In the genomic region with DNA sequence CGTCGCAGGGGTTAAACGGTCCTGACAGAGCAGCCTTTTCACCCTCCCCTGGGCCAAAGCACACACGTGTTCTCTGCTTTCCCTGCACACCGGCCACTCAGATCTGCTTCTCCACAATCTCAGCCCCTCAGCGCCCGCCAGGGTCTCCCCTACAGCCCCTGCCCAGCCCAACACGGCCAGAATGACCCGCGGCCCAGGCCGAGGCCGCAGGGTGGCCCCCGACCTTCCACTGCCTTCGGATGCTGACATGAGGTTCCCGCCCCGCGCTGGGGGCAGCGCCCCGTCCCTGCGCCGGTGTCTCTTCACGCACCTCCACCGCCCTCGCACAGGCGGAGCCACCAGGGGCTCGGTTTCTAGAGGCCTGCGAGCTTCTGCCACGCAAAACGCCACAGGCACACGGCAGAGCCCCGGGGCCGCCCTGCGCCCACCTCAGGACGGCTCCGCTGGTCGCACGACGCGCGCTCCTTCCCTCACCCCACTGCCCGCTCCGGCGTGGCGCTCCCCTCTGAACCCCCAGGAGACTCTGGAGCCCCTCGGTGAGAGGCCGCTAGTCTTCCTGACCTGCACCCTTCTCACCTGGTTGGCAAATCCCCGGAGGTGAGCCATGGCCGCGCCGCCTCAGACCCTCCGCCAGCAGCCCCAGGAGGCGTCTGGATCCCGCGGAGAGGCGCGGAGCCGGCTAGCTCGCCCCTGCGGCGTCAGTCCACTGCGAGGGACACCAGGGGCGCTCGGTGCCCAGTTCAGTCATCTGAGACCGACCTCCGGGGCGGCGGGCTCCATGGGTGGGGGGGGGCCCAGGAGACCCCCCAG, we compare ENCODE assay signal across 8 cellular contexts. TPM values are rescaled to one million over a fixed set of nuclear protein-coding genes. Genes with fewer than 3 reads are reported as not detected.
DNase-seq lines count a peak whose midpoint lies in the region; ATAC-seq and TF ChIP-seq lines count a peak whose summit lies in the region.

No MANE protein-coding gene starts in this region.

- no peaks in the 10 kb centered on the region for H3K9me3 Mint-ChIP-seq in activated CD4-positive, alpha-beta T cell treated with anti-CD3 and anti-CD28 coated beads for 36 hours (ENCODE audit: low read depth)
- no peaks in the 10 kb centered on the region for H3K9me3 Mint-ChIP-seq in mesothelial cell of epicardium

- peak overlapping the region; percentile 87 for H3K4me3 ChIP-seq in HUES64 (ENCODE audit: low read length)
- peak overlapping the region; percentile 69 to 86 for H3K4me3 ChIP-seq in stomach smooth muscle (ENCODE audit: low read length in 2 of 2)

- H3K27ac Mint-ChIP-seq in activated CD4-positive, alpha-beta T cell treated with anti-CD3 and anti-CD28 coated beads for 36 hours: peak overlapping the region; percentile 42
- H3K27ac Mint-ChIP-seq in mesothelial cell of epicardium: peak overlapping the region; percentile 69

- peak overlapping the region; percentile 79 for H3K4me3 Mint-ChIP-seq in activated CD4-positive, alpha-beta T cell treated with anti-CD3 and anti-CD28 coated beads for 36 hours
- H3K4me3 Mint-ChIP-seq in mesothelial cell of epicardium: peak overlapping the region; percentile 81

- H3K9me3 ChIP-seq in HUES64 (ENCODE audit: insufficient read depth, low read depth, low read length) (no peaks in the 10 kb centered on the region), stomach smooth muscle (ENCODE audit: control insufficient read depth in 2 of 2, low read length in 2 of 2) (no peaks in the 10 kb centered on the region)

- H3K9ac ChIP-seq in HUES64 (ENCODE audit: low read depth, low read length) (peak overlapping the region; percentile 74), stomach smooth muscle (ENCODE audit: low read length in 2 of 2) (peak overlapping the region; percentile 60 to 77)

- DNase-seq in Daoy (ENCODE audit: low read depth): peak; percentile 59
- DNase-seq in activated CD4-positive, alpha-beta T cell treated with anti-CD3 and anti-CD28 coated beads for 36 hours: peak; percentile 65
- peak; percentile 33 for DNase-seq in effector CD8-positive, alpha-beta T cell (lab: John Stamatoyannopoulos, UW)
- DNase-seq in mesothelial cell of epicardium (ENCODE audit: low spot score in 2 of 2, unreplicated experiment in 2 of 2): peak; percentile 51 to 74
- DNase-seq in middle frontal gyrus (ENCODE audit: extremely low spot score, low spot score): no peak

- H3K27ac ChIP-seq in HUES64 (ENCODE audit: low read depth, low read length): peak overlapping the region; percentile 64
- no peak overlapping the region for H3K27ac ChIP-seq in stomach smooth muscle (ENCODE audit: low read length)

- WGBS in HUES64: under 1% methylated on average over 67 of the region's 67 CpGs

- CTCF ChIA-PET in activated CD4-positive, alpha-beta T cell treated with anti-CD3 and anti-CD28 coated beads for 36 hours (lab: Charles Lee): interaction anchor here (0.5 to 1.5 kb wide), 3 partner anchors 110 to 593 kb away, joined by 3 to 4 read pairs (median 3); no protein-coding TSS in a partner anchor

- POLR2A ChIA-PET in activated CD4-positive, alpha-beta T cell treated with anti-CD3 and anti-CD28 coated beads for 36 hours (lab: Charles Lee): no interaction called here

- H3K27me3 ChIP-seq in HUES64 (ENCODE audit: insufficient read depth, low read length) (peaks cover 7% of the 10 kb centered on the region), stomach smooth muscle (ENCODE audit: control insufficient read depth in 1 of 2, insufficient read depth in 2 of 2, low read length in 2 of 2) (no peaks in the 10 kb centered on the region)

- peak; percentile 13 for ATAC-seq in GM21390 (IDR thresholded peaks at IDR 0.05; ENCODE audit: unreplicated experiment)
- peak; percentile 14 for ATAC-seq in activated CD4-positive, alpha-beta T cell treated with anti-CD3 and anti-CD28 coated beads for 36 hours

- intact Hi-C loops in activated CD4-positive, alpha-beta T cell treated with anti-CD3 and anti-CD28 coated beads for 36 hours (cut with DNase I, micrococcal nuclease): loop anchor here (1.0 to 5.0 kb wide), 21 partner anchors 34 to 940 kb away; a partner anchor contains a TSS

- peaks cover 8% of the 10 kb centered on the region; the same call in 1 of the 2 replicates for H3K36me3 ChIP-seq in HUES64 (ENCODE audit: insufficient read depth, low read length)
- H3K36me3 ChIP-seq in stomach smooth muscle (ENCODE audit: control insufficient read depth in 2 of 2, insufficient read depth in 2 of 2, low read length in 2 of 2): peaks cover 0 to 10% of the 10 kb centered on the region in 2 donors

- peaks cover 3% of the 10 kb centered on the region for H3K27me3 Mint-ChIP-seq in activated CD4-positive, alpha-beta T cell treated with anti-CD3 and anti-CD28 coated beads for 36 hours
- H3K27me3 Mint-ChIP-seq in mesothelial cell of epicardium (ENCODE audit: low read depth): no peaks in the 10 kb centered on the region

- peaks cover 2% of the 10 kb centered on the region for H3K36me3 Mint-ChIP-seq in activated CD4-positive, alpha-beta T cell treated with anti-CD3 and anti-CD28 coated beads for 36 hours (ENCODE audit: low read depth)
- no peaks in the 10 kb centered on the region for H3K36me3 Mint-ChIP-seq in mesothelial cell of epicardium

- H3K4me1 Mint-ChIP-seq in activated CD4-positive, alpha-beta T cell treated with anti-CD3 and anti-CD28 coated beads for 36 hours: peaks cover 19% of the 10 kb centered on the region
- H3K4me1 Mint-ChIP-seq in mesothelial cell of epicardium: peaks cover 21% of the 10 kb centered on the region

- peaks cover 11% of the 10 kb centered on the region for H3K4me1 ChIP-seq in HUES64 (ENCODE audit: insufficient read depth, low read length)
- H3K4me1 ChIP-seq in stomach smooth muscle (ENCODE audit: control insufficient read depth, insufficient read depth, low read length): peaks cover 34% of the 10 kb centered on the region

- TF ChIP-seq CTCF in mesothelial cell of epicardium (IDR thresholded peaks at IDR 0.05; ENCODE audit: unreplicated experiment): peak; percentile 23

RNA-seq across cellular contexts. Expression of a gene that starts 0.7 kb away (rescaled TPM):
- total RNA-seq in Daoy (2014; rRNA removed; shearing (Covaris generic)): 118 and 127 TPM in 2 replicates
- polyA plus RNA-seq in HUES64 (2013, experiment 1 of 2): 134 TPM
- polyA plus RNA-seq in HUES64 (2013, experiment 2 of 2): 157 TPM
- total RNA-seq in activated CD4-positive, alpha-beta T cell treated with anti-CD3 and anti-CD28 coated beads for 36 hours: 100 to 1,000 TPM in 1 of 2 experiments, 10 to 100 TPM in 1; 93.5 to 123 TPM
- 183 to 193 TPM (median 192 TPM) in 3 replicates for total RNA-seq in mesothelial cell of epicardium

RNA-seq across cellular contexts. Expression of a gene that starts 50.9 kb away (rescaled TPM):
- 3.3 and 4.6 TPM in 2 replicates for total RNA-seq in Daoy (2014; rRNA removed; shearing (Covaris generic))
- 25.6 TPM for polyA plus RNA-seq in HUES64 (2013, experiment 1 of 2)
- 24.5 TPM for polyA plus RNA-seq in HUES64 (2013, experiment 2 of 2)
- under 1 TPM; 0.09 to 0.64 TPM for total RNA-seq in activated CD4-positive, alpha-beta T cell treated with anti-CD3 and anti-CD28 coated beads for 36 hours
- total RNA-seq in mesothelial cell of epicardium: 33.0 to 37.2 TPM (median 36.0 TPM) in 3 replicates
